In the genomic region with DNA sequence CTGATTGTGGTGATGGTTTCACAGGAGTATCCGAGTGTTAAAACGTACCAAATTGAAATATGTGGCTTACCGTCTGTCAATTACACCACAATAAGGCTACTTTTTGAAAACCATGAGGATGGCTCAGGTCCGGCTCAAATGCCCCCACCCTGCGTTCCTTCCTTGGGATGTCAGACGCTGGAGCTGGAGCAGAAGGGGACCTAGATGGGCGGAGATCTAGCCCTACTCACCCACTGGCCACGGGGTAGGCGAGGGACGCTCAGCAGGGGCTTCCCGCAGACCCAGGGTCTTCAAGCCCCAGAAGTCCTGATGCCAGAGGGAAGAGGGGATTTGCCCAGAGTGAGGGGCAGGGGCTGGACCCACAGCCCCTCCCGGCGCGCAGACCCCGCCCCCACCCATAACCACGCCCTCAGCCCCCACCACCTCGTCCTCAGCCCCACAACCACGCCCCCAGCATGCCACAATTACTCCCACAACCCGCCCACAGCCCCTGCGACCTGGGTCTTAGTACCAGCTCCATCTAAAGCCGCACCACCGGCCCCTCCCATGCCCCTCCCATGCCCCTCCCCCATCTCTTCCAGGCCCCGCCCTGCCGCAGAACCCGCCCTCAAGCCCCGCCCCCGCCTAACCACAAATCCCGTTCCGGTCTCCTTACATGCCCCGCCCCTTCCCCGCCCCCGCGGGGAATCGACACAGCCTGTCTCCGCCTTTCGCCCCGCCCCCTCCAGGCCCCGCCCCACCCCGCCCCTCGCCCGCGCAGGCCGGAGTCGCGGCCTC, we compare ENCODE assay signal across 1 cellular context.
TF ChIP-seq lines count a peak whose summit lies in the region.

Gene LRRC3 (plus strand): TSS at position 764 of the 777 bp plus-strand sequence. CDS start 1,135 bp downstream, outside the sequence.

TF ChIP-seq in HCT116, 20 proteins besides CTCF, POLR2A, EP300 and RAD21 (continued from another document):
- TF ChIP-seq POLR2AphosphoS5 (IDR thresholded peaks at IDR 0.05; ENCODE audit: low read depth, low read length) (no peak), EGR1 (IDR thresholded peaks at IDR 0.05; ENCODE audit: low read depth) (no peak), CBX3 (IDR thresholded peaks at IDR 0.05; ENCODE audit: low read depth) (no peak), SIN3A (IDR thresholded peaks at IDR 0.05; ENCODE audit: low read depth) (no peak), SP1 (IDR thresholded peaks at IDR 0.05; ENCODE audit: low read depth) (no peak; the same call in 1 of the 2 replicates)
